In genomic region chr6:109381007-109381746, GRCh38 we compare ENCODE assay signal across 7 cellular contexts. TPM values are rescaled to one million over a fixed set of nuclear protein-coding genes. Genes with fewer than 3 reads are reported as not detected.
DNase-seq lines count a peak whose midpoint lies in the region; ATAC-seq, FAIRE-seq and TF ChIP-seq lines count a peak whose summit lies in the region.

No MANE protein-coding gene starts in this region.

- peak; percentile 1 for ATAC-seq in stimulated activated effector memory CD8-positive, alpha-beta T cell treated with anti-CD3 and anti-CD28 coated beads, Interleukin-12 subunit alpha, Interleukin-12 subunit beta, amount 100 ng/mL, for 72 hours

- H3K36me3 ChIP-seq in iPS DF 6.9 (ENCODE audit: control insufficient read depth, insufficient read depth, low read length) = peaks cover 5% of the 10 kb centered on the region; the same call in 1 of the 2 replicates

- TF ChIP-seq CTCF in GM10266 (IDR thresholded peaks at IDR 0.05; ENCODE audit: control insufficient read depth, insufficient read depth, low read depth, missing control alignments) (no peak), D721Med (IDR thresholded peaks at IDR 0.05; ENCODE audit: insufficient read depth, missing control alignments) (no peak)

- peak overlapping the region; percentile 94 to 100 (median 100) for H3K27ac Mint-ChIP-seq in IgD-negative memory B cell
- peak overlapping the region; percentile 98 for H3K27ac Mint-ChIP-seq in activated T-helper 1 cell treated with anti-CD3 and anti-CD28 coated beads, Interleukin-12 subunit alpha, Interleukin-12 subunit beta, Interleukin-2, Interleukin-4 antibody, amounts not matched to agents 30 ng/mL and 10 ng/mL and 1 ng/mL, durations not matched to agents 14 hours and 24 hours and 36 hours
- peak overlapping the region; percentile 99 for H3K27ac Mint-ChIP-seq in stimulated activated effector memory CD8-positive, alpha-beta T cell treated with anti-CD3 and anti-CD28 coated beads, Interleukin-12 subunit alpha, Interleukin-12 subunit beta, amount 100 ng/mL, for 72 hours

- intact Hi-C loops in activated T-helper 1 cell treated with anti-CD3 and anti-CD28 coated beads, Interleukin-12 subunit alpha, Interleukin-12 subunit beta, Interleukin-2, Interleukin-4 antibody, amounts not matched to agents 30 ng/mL and 10 ng/mL and 1 ng/mL, durations not matched to agents 14 hours and 24 hours and 36 hours (cut with micrococcal nuclease) = loop anchor here (1.0 to 10.0 kb wide), 5 partner anchors 8 to 1496 kb away; partner anchors contain the start of genes AFG1L and CDC40

- peak overlapping the region; percentile 91 to 99 (median 98) for H3K4me3 Mint-ChIP-seq in IgD-negative memory B cell
- H3K4me3 Mint-ChIP-seq in activated T-helper 1 cell treated with anti-CD3 and anti-CD28 coated beads, Interleukin-12 subunit alpha, Interleukin-12 subunit beta, Interleukin-2, Interleukin-4 antibody, amounts not matched to agents 30 ng/mL and 10 ng/mL and 1 ng/mL, durations not matched to agents 14 hours and 24 hours and 36 hours = peak overlapping the region; percentile 97
- peak overlapping the region; percentile 82 for H3K4me3 Mint-ChIP-seq in stimulated activated effector memory CD8-positive, alpha-beta T cell treated with anti-CD3 and anti-CD28 coated beads, Interleukin-12 subunit alpha, Interleukin-12 subunit beta, amount 100 ng/mL, for 72 hours

- DNase-seq in GM10266 (ENCODE audit: extremely low spot score) = peak; percentile 28
- DNase-seq in activated T-helper 1 cell treated with anti-CD3 and anti-CD28 coated beads, Interleukin-12 subunit alpha, Interleukin-12 subunit beta, Interleukin-2, Interleukin-4 antibody, amounts not matched to agents 30 ng/mL and 10 ng/mL and 1 ng/mL, durations not matched to agents 14 hours and 24 hours and 36 hours (ENCODE audit: low spot score) = no peak
- DNase-seq in iPS DF 6.9 (ENCODE audit: low read depth, low spot score) = no peak
- DNase-seq in stimulated activated effector memory CD8-positive, alpha-beta T cell treated with anti-CD3 and anti-CD28 coated beads, Interleukin-12 subunit alpha, Interleukin-12 subunit beta, amount 100 ng/mL, for 72 hours (ENCODE audit: low spot score in 2 of 2) = peak in 1 of 2 donors; percentile 69
- no peak for DNase-seq in iPS-NIHi11 (ENCODE audit: low spot score)
- no peak for DNase-seq in D721Med (ENCODE audit: insufficient read length, low spot score)

- H3K4me1 ChIP-seq in iPS DF 6.9 (ENCODE audit: control insufficient read depth, insufficient read depth, low read length) = no peaks in the 10 kb centered on the region

- WGBS in iPS DF 6.9 (ENCODE audit: insufficient coverage, insufficient read length) = no CpG with 5 or more reads among the region's 26 CpGs

- no peaks in the 10 kb centered on the region for H3K9me3 ChIP-seq in iPS DF 6.9 (ENCODE audit: control insufficient read depth, insufficient read depth, low read length)

- H3K4me3 ChIP-seq in iPS DF 6.9 (ENCODE audit: low read length) = peak overlapping the region; percentile 98

- no peak for FAIRE-seq in D721Med (lab: Jason Lieb, UNC)

- H3K27me3 ChIP-seq in iPS DF 6.9 (ENCODE audit: control insufficient read depth, insufficient read depth, low read length) = no peaks in the 10 kb centered on the region

- peaks cover 31 to 46% (median 36%) of the 10 kb centered on the region in 3 donors for H3K4me1 Mint-ChIP-seq in IgD-negative memory B cell
- peaks cover 56% of the 10 kb centered on the region for H3K4me1 Mint-ChIP-seq in activated T-helper 1 cell treated with anti-CD3 and anti-CD28 coated beads, Interleukin-12 subunit alpha, Interleukin-12 subunit beta, Interleukin-2, Interleukin-4 antibody, amounts not matched to agents 30 ng/mL and 10 ng/mL and 1 ng/mL, durations not matched to agents 14 hours and 24 hours and 36 hours (ENCODE audit: low read depth)
- H3K4me1 Mint-ChIP-seq in stimulated activated effector memory CD8-positive, alpha-beta T cell treated with anti-CD3 and anti-CD28 coated beads, Interleukin-12 subunit alpha, Interleukin-12 subunit beta, amount 100 ng/mL, for 72 hours = peaks cover 38% of the 10 kb centered on the region

- no peaks in the 10 kb centered on the region for H3K36me3 Mint-ChIP-seq in IgD-negative memory B cell
- peaks cover 38% of the 10 kb centered on the region for H3K36me3 Mint-ChIP-seq in activated T-helper 1 cell treated with anti-CD3 and anti-CD28 coated beads, Interleukin-12 subunit alpha, Interleukin-12 subunit beta, Interleukin-2, Interleukin-4 antibody, amounts not matched to agents 30 ng/mL and 10 ng/mL and 1 ng/mL, durations not matched to agents 14 hours and 24 hours and 36 hours (ENCODE audit: low read depth)
- H3K36me3 Mint-ChIP-seq in stimulated activated effector memory CD8-positive, alpha-beta T cell treated with anti-CD3 and anti-CD28 coated beads, Interleukin-12 subunit alpha, Interleukin-12 subunit beta, amount 100 ng/mL, for 72 hours = peaks cover 71% of the 10 kb centered on the region

- no peaks in the 10 kb centered on the region for H3K27me3 Mint-ChIP-seq in IgD-negative memory B cell
- peaks cover 2% of the 10 kb centered on the region for H3K27me3 Mint-ChIP-seq in activated T-helper 1 cell treated with anti-CD3 and anti-CD28 coated beads, Interleukin-12 subunit alpha, Interleukin-12 subunit beta, Interleukin-2, Interleukin-4 antibody, amounts not matched to agents 30 ng/mL and 10 ng/mL and 1 ng/mL, durations not matched to agents 14 hours and 24 hours and 36 hours (ENCODE audit: insufficient read depth)

- H3K9me3 Mint-ChIP-seq in IgD-negative memory B cell = peaks cover 0 to 2% (median 0%) of the 10 kb centered on the region in 3 donors
- H3K9me3 Mint-ChIP-seq in activated T-helper 1 cell treated with anti-CD3 and anti-CD28 coated beads, Interleukin-12 subunit alpha, Interleukin-12 subunit beta, Interleukin-2, Interleukin-4 antibody, amounts not matched to agents 30 ng/mL and 10 ng/mL and 1 ng/mL, durations not matched to agents 14 hours and 24 hours and 36 hours = no peaks in the 10 kb centered on the region
- no peaks in the 10 kb centered on the region for H3K9me3 Mint-ChIP-seq in stimulated activated effector memory CD8-positive, alpha-beta T cell treated with anti-CD3 and anti-CD28 coated beads, Interleukin-12 subunit alpha, Interleukin-12 subunit beta, amount 100 ng/mL, for 72 hours

- H3K27ac ChIP-seq in iPS DF 6.9 (ENCODE audit: low read length) = no peak overlapping the region

RNA-seq across cellular contexts. Expression of gene CD164, which starts 1.1 kb away (rescaled TPM):
- 215 TPM for polyA plus RNA-seq in IgD-negative memory B cell
- total RNA-seq in activated T-helper 1 cell treated with anti-CD3 and anti-CD28 coated beads, Interleukin-12 subunit alpha, Interleukin-12 subunit beta, Interleukin-2, Interleukin-4 antibody, amounts not matched to agents 30 ng/mL and 10 ng/mL and 1 ng/mL, durations not matched to agents 14 hours and 24 hours and 36 hours = 249 and 251 TPM in 2 replicates

RNA-seq across cellular contexts. Expression of gene PPIL6, which starts 59.3 kb away (rescaled TPM):
- 1.1 TPM for polyA plus RNA-seq in IgD-negative memory B cell
- total RNA-seq in activated T-helper 1 cell treated with anti-CD3 and anti-CD28 coated beads, Interleukin-12 subunit alpha, Interleukin-12 subunit beta, Interleukin-2, Interleukin-4 antibody, amounts not matched to agents 30 ng/mL and 10 ng/mL and 1 ng/mL, durations not matched to agents 14 hours and 24 hours and 36 hours = 0.13 and 0.29 TPM in 2 replicates

RNA-seq across cellular contexts. Expression of gene SMPD2, which starts 59.3 kb away (rescaled TPM):
- 22.0 TPM for polyA plus RNA-seq in IgD-negative memory B cell
- 18.5 and 19.1 TPM in 2 replicates for total RNA-seq in activated T-helper 1 cell treated with anti-CD3 and anti-CD28 coated beads, Interleukin-12 subunit alpha, Interleukin-12 subunit beta, Interleukin-2, Interleukin-4 antibody, amounts not matched to agents 30 ng/mL and 10 ng/mL and 1 ng/mL, durations not matched to agents 14 hours and 24 hours and 36 hours
